In the genomic region with DNA sequence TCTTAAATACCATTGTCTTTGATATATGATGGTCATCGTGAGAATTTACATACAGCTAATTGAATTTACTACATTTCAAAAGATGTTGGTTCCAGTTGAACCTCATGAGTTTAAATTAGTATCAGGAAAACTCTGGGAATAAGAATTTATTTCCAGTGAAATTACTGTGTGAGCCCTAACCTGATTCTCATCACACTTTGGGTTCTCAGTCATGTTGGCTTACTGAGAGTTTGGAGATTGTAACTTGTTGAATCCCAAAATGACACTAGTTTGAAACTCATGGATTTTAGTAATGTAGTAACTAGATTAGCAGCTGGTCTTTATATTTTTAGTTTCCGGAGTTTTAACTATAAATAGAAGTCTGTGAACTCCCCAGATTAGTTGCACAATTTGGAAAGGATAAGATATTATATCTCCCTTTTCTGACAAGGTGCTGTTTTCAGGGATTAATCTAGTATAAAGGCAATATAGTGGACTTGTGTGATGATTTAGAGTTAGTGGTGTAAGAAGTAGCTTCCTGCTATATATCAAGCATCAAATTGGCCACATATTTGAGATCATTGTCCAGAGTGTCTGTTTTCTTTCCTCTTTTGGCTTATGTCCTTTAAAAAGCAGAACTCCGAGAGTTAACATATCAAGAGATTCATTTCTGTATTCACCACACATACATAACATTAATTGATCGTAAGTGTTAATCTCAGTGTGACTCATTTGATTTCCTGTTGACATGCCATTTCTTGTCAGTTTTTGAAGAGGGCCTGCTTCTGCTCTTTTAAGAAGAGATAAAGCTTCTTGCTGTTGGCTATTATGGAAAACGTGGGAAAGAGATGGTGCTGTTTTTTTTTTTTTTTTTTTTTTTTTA, we compare ENCODE assay signal across 8 cellular contexts. TPM values are rescaled to one million over a fixed set of nuclear protein-coding genes. Genes with fewer than 3 reads are reported as not detected.
DNase-seq lines count a peak whose midpoint lies in the region; ATAC-seq, FAIRE-seq and TF ChIP-seq lines count a peak whose summit lies in the region.

No MANE protein-coding gene starts in this region.

- H4K20me1 ChIP-seq in PC-9 (ENCODE audit: insufficient read depth), result peaks cover 28% of the 10 kb centered on the region

- CTCF ChIA-PET in PC-9 (lab: Charles Lee), result interaction anchor here (0.6 to 0.7 kb wide), 2 partner anchors 19 to 513 kb away, joined by 3 to 7 read pairs; no protein-coding TSS in a partner anchor

- H3K4me1 ChIP-seq in PC-9 (replicated peaks; ENCODE audit: insufficient read depth) (peaks cover 29% of the 10 kb centered on the region), pancreas (peaks cover 19 to 42% (median 33%) of the 10 kb centered on the region in 3 donors)
- peaks cover 55% of the 10 kb centered on the region for H3K4me1 ChIP-seq in effector memory CD4-positive, alpha-beta T cell (ENCODE audit: control insufficient read depth, insufficient read depth, low read length, poor library complexity, severe bottlenecking)

- FAIRE-seq in pancreas (lab: Jason Lieb, UNC), result peak; percentile 32

- H3K4me3 ChIP-seq in GM12865 (ENCODE audit: low read depth, low read length) (peak overlapping the region; percentile 51), PC-9 (no peak overlapping the region), pancreas (no peak overlapping the region)
- peak overlapping the region; percentile 35 for H3K4me3 ChIP-seq in effector memory CD4-positive, alpha-beta T cell (ENCODE audit: insufficient read depth, low read depth, low read length, poor library complexity, severe bottlenecking)

- H2AFZ ChIP-seq in PC-9, result no peak overlapping the region

- peaks cover 93% of the 10 kb centered on the region for H3K79me2 ChIP-seq in PC-9 (ENCODE audit: low read depth)

- H3K9me3 ChIP-seq in PC-9 (ENCODE audit: insufficient read depth, low read depth) (no peaks in the 10 kb centered on the region), pancreas (no peaks in the 10 kb centered on the region)
- H3K9me3 ChIP-seq in effector memory CD4-positive, alpha-beta T cell (ENCODE audit: control insufficient read depth, low read length), result no peaks in the 10 kb centered on the region

- POLR2A ChIA-PET in PC-9 (lab: Charles Lee; ENCODE audit: unreplicated experiment), result interaction anchor here (0.5 to 0.6 kb wide), 2 partner anchors 14 to 353 kb away, joined by 3 read pairs; no protein-coding TSS in a partner anchor

- ATAC-seq in pancreas (peak; percentile 23 to 54 (median 34)), HG03342 (IDR thresholded peaks at IDR 0.05; ENCODE audit: unreplicated experiment) (no peak), HG02588 (IDR thresholded peaks at IDR 0.05; ENCODE audit: unreplicated experiment) (no peak), HG02610 (IDR thresholded peaks at IDR 0.05; ENCODE audit: unreplicated experiment) (no peak)

- intact Hi-C loops in PC-9 (cut with micrococcal nuclease; ENCODE audit: unreplicated experiment) (loop anchor here (1.0 kb wide), 2 partner anchors 16 to 18 kb away; a partner anchor contains a TSS), pancreas (cut with DNase I) (no loop called here)

- H3K27ac ChIP-seq in PC-9 (peak overlapping the region; percentile 85; the same call in 1 of the 2 replicates), pancreas (peak overlapping the region in 2 of 4 donors; percentile 78 to 86)
- H3K27ac ChIP-seq in effector memory CD4-positive, alpha-beta T cell (ENCODE audit: insufficient read depth, low read length, poor library complexity, severe bottlenecking), result peak overlapping the region; percentile 91

- H3K9me2 ChIP-seq in PC-9 (ENCODE audit: insufficient read depth), result no peaks in the 10 kb centered on the region

- H3K4me2 ChIP-seq in PC-9, result no peak overlapping the region

- H3F3A ChIP-seq in PC-9 (ENCODE audit: insufficient read depth, low read depth), result peaks cover 35% of the 10 kb centered on the region

- H3K36me3 ChIP-seq in PC-9 (ENCODE audit: low read depth) (peaks cover 32% of the 10 kb centered on the region), pancreas (peaks cover 0 to 3% (median 0%) of the 10 kb centered on the region in 3 donors)
- peaks cover 8% of the 10 kb centered on the region for H3K36me3 ChIP-seq in effector memory CD4-positive, alpha-beta T cell (ENCODE audit: control insufficient read depth, insufficient read depth, low read length)

- BruUV-seq in PC-9 (replicated peaks; lab: Mats Ljungman, UMichigan), result no TSS peak

- no peak for TF ChIP-seq CTCF in GM12865 (IDR thresholded peaks at IDR 0.05; ENCODE audit: insufficient read depth, low read depth, low read length, missing control alignments)
- TF ChIP-seq CTCF in PC-9 (conservative IDR thresholded peaks at IDR 0.05), result no peak
- TF ChIP-seq CTCF in pancreas (IDR thresholded peaks at IDR 0.05), result no peak

- 32 to 39% methylated on average over 5 of the region's 5 CpGs for WGBS in pancreas, 2 donors

- H3K27me3 ChIP-seq in PC-9 (ENCODE audit: insufficient read depth, low read depth) (no peaks in the 10 kb centered on the region), pancreas (no peaks in the 10 kb centered on the region)
- no peaks in the 10 kb centered on the region for H3K27me3 ChIP-seq in effector memory CD4-positive, alpha-beta T cell (replicated peaks; ENCODE audit: control insufficient read depth, insufficient read depth, low read length, poor library complexity, severe bottlenecking)

- peak; percentile 69 for DNase-seq in GM12865 (ENCODE audit: low read depth)
- DNase-seq in PC-9, result no peak
- DNase-seq in effector memory CD4-positive, alpha-beta T cell, result no peak
- no peak for DNase-seq in pancreas
- no peak for DNase-seq in NCI-H1436 treated with DMSO at 0.1 percent for 48 hours (lab: John Stamatoyannopoulos, UW)

RNA-seq across cellular contexts. Expression of a gene that starts 15.7 kb away (rescaled TPM):
- total RNA-seq in PC-9 (2021), result 182 and 215 TPM in 2 replicates
- total RNA-seq in pancreas, result 10 to 100 TPM; 48.1 to 64.1 (median 60.7) TPM
- 100 to 1,000 TPM; 101 to 115 TPM for polyA plus RNA-seq in pancreas

RNA-seq across cellular contexts. Expression of a gene that starts 18.4 kb away (rescaled TPM):
- total RNA-seq in PC-9 (2021) (26.9 and 31.6 TPM in 2 replicates), pancreas (10 to 100 TPM; 23.1 to 51.7 (median 29.8) TPM)
- 10 to 100 TPM; 14.5 to 20.0 TPM for polyA plus RNA-seq in pancreas

Comparison
In these comparisons a context has a peak if more than half of its experiments do, and no peak if none do; other contexts are left out.
1. H3K4me3 ChIP-seq: peak in GM12865 (single experiment) and effector memory CD4-positive, alpha-beta T cell (single experiment); none in PC-9 (single experiment) and pancreas (0 of 4).
2. ATAC-seq: peak in pancreas (4 of 4); none in HG03342 (single experiment), HG02588 (single experiment) and HG02610 (single experiment).